8 cellular contexts compared by ENCODE assay signal in genomic region chr14:22589096-22589839, GRCh38. TPM values are rescaled to one million over a fixed set of nuclear protein-coding genes. Genes with fewer than 3 reads are reported as not detected.
DNase-seq lines count a peak whose midpoint lies in the region; ATAC-seq lines count a peak whose summit lies in the region.

Gene DAD1, minus strand, starts transcription at chr14:22589224. Its CDS starts 67 bp downstream, at chr14:22589157.

- peak; percentile 88 for ATAC-seq in GM19023 (IDR thresholded peaks at IDR 0.05; ENCODE audit: unreplicated experiment)
- peak; percentile 90 for ATAC-seq in HG03280 (IDR thresholded peaks at IDR 0.05; ENCODE audit: unreplicated experiment)

- peaks cover 14 to 22% (median 16%) of the 10 kb centered on the region in 3 donors for H3K27me3 Mint-ChIP-seq in immature natural killer cell (ENCODE audit: low read depth in 3 of 3)

- H3K4me1 Mint-ChIP-seq in immature natural killer cell, result peaks cover 48 to 53% of the 10 kb centered on the region in 2 donors

- H3K9me3 Mint-ChIP-seq in immature natural killer cell, result no peaks in the 10 kb centered on the region

- H3K27ac Mint-ChIP-seq in immature natural killer cell, result peak within 1 kb of the TSS; percentile 98 to 100 (median 99)

- peak within 1 kb of the TSS; percentile 91 to 98 (median 97) for H3K4me3 Mint-ChIP-seq in immature natural killer cell

- DNase-seq in AG08396 (ENCODE audit: low spot score) (peak; percentile 99), NCI-H345 treated with DMSO at 0.1 percent for 48 hours (lab: John Stamatoyannopoulos, UW; ENCODE audit: unreplicated experiment) (peak; percentile 99), immature natural killer cell (peak; percentile 100), smooth muscle cell of the brain vasculature (ENCODE audit: low read depth, low spot score) (peak; percentile 98)
- DNase-seq in activated CD4-positive, CD25-positive, alpha-beta regulatory T cell (lab: John Stamatoyannopoulos, UW), result peak; percentile 92 to 98 (median 98)
- DNase-seq in central memory CD4-positive, alpha-beta T cell, result peak; percentile 100

- no peaks in the 10 kb centered on the region for H3K36me3 Mint-ChIP-seq in immature natural killer cell

RNA-seq across cellular contexts. Expression of gene DAD1, which starts in this region (rescaled TPM):
- 100 to 1,000 TPM; 602 to 622 (median 602) TPM for polyA plus RNA-seq in immature natural killer cell

Comparison
In these comparisons a context has a peak if more than half of its experiments do, and no peak if none do; other contexts are left out.
1. Peak in every context shown above with its lines: DNase-seq and ATAC-seq.